Comparison of ENCODE assay signal across 8 cellular contexts in genomic region chr11:119144825-119145476, GRCh38. TPM values are rescaled to one million over a fixed set of nuclear protein-coding genes. Genes with fewer than 3 reads are reported as not detected.
DNase-seq lines count a peak whose midpoint lies in the region; ATAC-seq and TF ChIP-seq lines count a peak whose summit lies in the region.

No MANE protein-coding gene starts in this region.

- DNase-seq in activated naive CD4-positive, alpha-beta T cell treated with Interleukin-2 at 50 U/mL for 16 hours = peak; percentile 42
- no peak for DNase-seq in activated naive CD4-positive, alpha-beta T cell (lab: John Stamatoyannopoulos, UW)
- DNase-seq in HuH-7.5 (ENCODE audit: low spot score) (peak; percentile 88), Peyer's patch (peak; percentile 51 to 85 (median 72)), cerebellar cortex (ENCODE audit: low spot score) (peak; percentile 75), left kidney (ENCODE audit: low read depth, low spot score) (peak; percentile 87), testis (peak; percentile 69)

- H3K36me3 ChIP-seq in Peyer's patch = no peaks in the 10 kb centered on the region
- no peaks in the 10 kb centered on the region for H3K36me3 ChIP-seq in testis (ENCODE audit: low read depth, missing control alignments)

- H3K9me3 ChIP-seq in Peyer's patch (no peaks in the 10 kb centered on the region), testis (no peaks in the 10 kb centered on the region)

- ATAC-seq in HG03025 (IDR thresholded peaks at IDR 0.05; ENCODE audit: low FRiP score, unreplicated experiment) = no peak

- H3K27ac ChIP-seq in Peyer's patch (no peak overlapping the region), testis (no peak overlapping the region)

- TF ChIP-seq POLR2A in Peyer's patch (IDR thresholded peaks at IDR 0.05) (no peak), testis (IDR thresholded peaks at IDR 0.05) (no peak)

- H3K4me1 ChIP-seq in Peyer's patch (peaks cover 0 to 15% (median 8%) of the 10 kb centered on the region in 4 donors), testis (peaks cover 9% of the 10 kb centered on the region)

- TF ChIP-seq CTCF in Peyer's patch (IDR thresholded peaks at IDR 0.05) (peak in 5 of 6 experiments; percentile 42 to 66 (median 62)), testis (IDR thresholded peaks at IDR 0.05) (peak; percentile 23 to 66 (median 65))

- 32 to 37% methylated on average over 7 of the region's 7 CpGs for WGBS in testis, 2 donors

- H3K4me3 ChIP-seq in Peyer's patch = no peak overlapping the region
- H3K4me3 ChIP-seq in testis = no peak overlapping the region

- intact Hi-C loops in testis (cut with DNase I; ENCODE audit: low total_unique reads) = no loop called here

- H3K27me3 ChIP-seq in Peyer's patch (peaks cover 4 to 8% of the 10 kb centered on the region in 2 donors), testis (no peaks in the 10 kb centered on the region)

RNA-seq across cellular contexts. Expression of gene ABCG4, which starts 3.9 kb away (rescaled TPM):
- total RNA-seq in Peyer's patch (not detected), testis (1 to 10 TPM; 3.9 to 5.4 TPM)
- polyA plus RNA-seq in testis (ENCODE audit: insufficient read depth, low read depth, low replicate concordance) = 11.2 TPM

RNA-seq across cellular contexts. Expression of gene HINFP, which starts 23.6 kb away (rescaled TPM):
- total RNA-seq in Peyer's patch = 10 to 100 TPM; 28.1 to 67.9 (median 49.0) TPM
- 10 to 100 TPM; 58.3 to 58.7 TPM for total RNA-seq in testis
- 38.3 TPM for polyA plus RNA-seq in testis (ENCODE audit: insufficient read depth, low read depth, low replicate concordance)

RNA-seq across cellular contexts. Expression of gene NLRX1, which starts 23.6 kb away (rescaled TPM):
- 10 to 100 TPM in 3 of 4 donors, 1 to 10 TPM in 1; 8.3 to 28.6 (median 21.3) TPM for total RNA-seq in Peyer's patch
- total RNA-seq in testis = 10 to 100 TPM; 16.2 to 21.4 TPM
- polyA plus RNA-seq in testis (ENCODE audit: insufficient read depth, low read depth, low replicate concordance) = 9.4 TPM

RNA-seq across cellular contexts. Expression of gene C2CD2L, which starts 37.8 kb away (rescaled TPM):
- total RNA-seq in Peyer's patch (100 to 1,000 TPM in 1 of 4 donors, 10 to 100 TPM in 3; 13.2 to 107 (median 81.8) TPM), testis (10 to 100 TPM; 11.7 to 12.3 TPM)
- 7.8 TPM for polyA plus RNA-seq in testis (ENCODE audit: insufficient read depth, low read depth, low replicate concordance)

RNA-seq across cellular contexts. Expression of gene NHERF4, which starts 40.3 kb away (rescaled TPM):
- total RNA-seq in Peyer's patch (100 to 1,000 TPM in 3 of 4 donors, 10 to 100 TPM in 1; 31.4 to 222 (median 173) TPM), testis (under 1 TPM in 1 of 2 donors, not detected in 1; 0.94 TPM)
- polyA plus RNA-seq in testis (ENCODE audit: insufficient read depth, low read depth, low replicate concordance) = 1.0 TPM

Comparison
In these comparisons a context has a peak if more than half of its experiments do, and no peak if none do; other contexts are left out.
1. DNase-seq: peak in activated naive CD4-positive, alpha-beta T cell treated with Interleukin-2 at 50 U/mL for 16 hours (single experiment), HuH-7.5 (single experiment), Peyer's patch (3 of 3), cerebellar cortex (single experiment), left kidney (single experiment) and testis (single experiment); none in activated naive CD4-positive, alpha-beta T cell (0 of 4).
2. RNA of gene ABCG4, which starts 3.9 kb away (total RNA-seq): 3.9 to 5.4 TPM in testis; not detected in Peyer's patch; every median in the first group is over 4 times any median in the second.